In the genomic region with DNA sequence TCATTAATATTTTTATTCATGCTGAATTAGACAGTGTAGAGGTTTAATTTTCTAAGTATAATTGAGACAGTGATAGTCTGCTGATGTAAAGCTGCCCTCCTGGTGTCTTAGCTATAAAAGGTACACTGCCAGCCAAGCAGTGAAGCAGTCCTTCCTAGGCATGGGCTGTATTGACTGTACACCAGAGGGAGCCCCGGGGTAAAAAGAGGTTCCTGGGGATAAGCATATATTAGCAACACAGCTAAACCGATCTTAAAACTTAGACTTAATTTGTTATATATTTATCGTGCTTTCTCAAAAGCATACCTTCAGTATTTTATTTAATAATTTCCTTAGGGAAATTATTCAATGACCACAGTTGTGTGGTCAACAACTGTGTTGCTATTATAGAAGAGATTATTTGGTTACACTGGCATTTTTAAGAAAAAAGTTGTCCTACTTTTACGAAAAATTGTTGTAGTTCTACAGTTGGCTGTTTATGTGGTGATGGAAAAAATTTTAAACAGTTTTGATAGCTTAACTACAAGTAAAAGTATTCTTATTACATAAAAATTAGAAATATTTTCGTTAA, we compare ENCODE assay signal across 8 cellular contexts.
A peak's percentile ranks its signal among the peaks of the same experiment; 100 is the strongest.
DNase-seq lines count a peak whose midpoint lies in the region; ATAC-seq, FAIRE-seq and TF ChIP-seq lines count a peak whose summit lies in the region.

No MANE protein-coding gene starts in this region.

- TF ChIP-seq CTCF in OCI-LY1 (IDR thresholded peaks at IDR 0.05; ENCODE audit: low read length): peak; percentile 43; the same call in 1 of the 2 replicates
- TF ChIP-seq CTCF in K562 (IDR thresholded peaks at IDR 0.05 in 2 of 3, conservative IDR thresholded peaks at IDR 0.05 in 1 of 3; ENCODE audit: insufficient read depth in 2 of 3, low read depth in 1 of 3, low read length in 3 of 3): peak; percentile 58 to 79 (median 61)

- H3F3A ChIP-seq in OCI-LY1 (ENCODE audit: insufficient read depth, low read length): no peaks in the 10 kb centered on the region

- CTCF ChIA-PET in K562 (lab: Yijun Ruan, JAX; ENCODE audit: low intra/inter-chr PET ratio): interaction anchor here (1.1 to 1.7 kb wide), 3 partner anchors 67 to 444 kb away, joined by 4 to 7 read pairs (median 4); no protein-coding TSS in a partner anchor

- no peak overlapping the region for H2AFZ ChIP-seq in OCI-LY1 (ENCODE audit: low read length)
- H2AFZ ChIP-seq in K562 (ENCODE audit: low read depth, low read length): no peak overlapping the region

- H3K27ac ChIP-seq in OCI-LY1 (ENCODE audit: low read depth, low read length, poor library complexity, severe bottlenecking) (no peak overlapping the region), K562 (ENCODE audit: extremely low read depth, low read depth, low read length) (no peak overlapping the region)

- H4K20me1 ChIP-seq in OCI-LY1 (ENCODE audit: insufficient read depth, low read length) (no peaks in the 10 kb centered on the region), K562 (replicated peaks; ENCODE audit: control insufficient read depth, insufficient read depth, low read length) (no peaks in the 10 kb centered on the region)

- no peaks in the 10 kb centered on the region for H3K9me2 ChIP-seq in OCI-LY1 (ENCODE audit: low read depth, low read length)

- H3K4me2 ChIP-seq in OCI-LY1 (ENCODE audit: low read length) (no peak overlapping the region), K562 (ENCODE audit: insufficient read depth, low read length) (no peak overlapping the region)

- peak; percentile 80 to 88 for TF ChIP-seq RAD21 in K562 (CRISPR knock-in tag; conservative IDR thresholded peaks at IDR 0.05 in 1 of 2, IDR thresholded peaks at IDR 0.05 in 1 of 2)

- H3K9ac ChIP-seq in OCI-LY1 (ENCODE audit: low read length): no peak overlapping the region
- H3K9ac ChIP-seq in K562 (ENCODE audit: insufficient read depth in 1 of 2, low read depth in 2 of 2, low read length in 2 of 2): no peak overlapping the region

- no peaks in the 10 kb centered on the region for H3K9me1 ChIP-seq in K562 (ENCODE audit: control insufficient read depth, insufficient read depth, low read length)

- no peaks in the 10 kb centered on the region for H3K79me2 ChIP-seq in OCI-LY1 (ENCODE audit: insufficient read depth, low read length)
- H3K79me2 ChIP-seq in K562 (ENCODE audit: control insufficient read depth, insufficient read depth, low read length): no peaks in the 10 kb centered on the region

- H3K27me3 ChIP-seq in OCI-LY1 (ENCODE audit: insufficient read depth, low read length) (no peaks in the 10 kb centered on the region), K562 (ENCODE audit: control insufficient read depth in 2 of 2, insufficient read depth in 2 of 2, low read length in 2 of 2) (no peaks in the 10 kb centered on the region)

- POLR2A ChIA-PET in K562 (lab: Yijun Ruan, JAX): no interaction called here

- ATAC-seq in K562 (peak; percentile 99), GM21576 (IDR thresholded peaks at IDR 0.05; ENCODE audit: unreplicated experiment) (no peak)

- H3K9me3 ChIP-seq in OCI-LY1 (ENCODE audit: low read length) (no peaks in the 10 kb centered on the region), K562 (replicated peaks; ENCODE audit: control insufficient read depth, insufficient read depth, low read depth, low read length) (no peaks in the 10 kb centered on the region)

- intact Hi-C loops in K562 (cut with micrococcal nuclease): loop anchor here (1.0 to 2.0 kb wide), 2 partner anchors 68 to 443 kb away; a partner anchor contains a TSS

- no TSS peak for BruUV-seq in K562 (replicated peaks; lab: Mats Ljungman, UMichigan)

- H3K4me3 ChIP-seq in OCI-LY1 (ENCODE audit: low read depth, low read length, poor library complexity, severe bottlenecking) (no peak overlapping the region), K562 (no peak overlapping the region)

- TF ChIP-seq EP300 in K562 (IDR thresholded peaks at IDR 0.05; ENCODE audit: low read length): no peak

- no peaks in the 10 kb centered on the region for H3K4me1 ChIP-seq in OCI-LY1 (ENCODE audit: insufficient read depth, low read length, severe bottlenecking)
- H3K4me1 ChIP-seq in K562 (replicated peaks in 1 of 2; ENCODE audit: control insufficient read depth in 2 of 2, insufficient read depth in 2 of 2, low read length in 2 of 2): no peaks in the 10 kb centered on the region

- TF ChIP-seq POLR2A in K562 (conservative IDR thresholded peaks at IDR 0.05): no peak

- in situ Hi-C loops in K562 (cut with MboI): no loop called here

- peak; percentile 24 for DNase-seq in NCI-H748 (lab: John Stamatoyannopoulos, UW; ENCODE audit: unreplicated experiment)
- DNase-seq in NCI-H748 treated with DMSO at 0.1 percent for 48 hours (lab: John Stamatoyannopoulos, UW): no peak
- peak; percentile 46 for DNase-seq in HCEC 1CT
- peak; percentile 28 to 65 (median 48) for DNase-seq in K562 (ENCODE audit: extremely low read depth in 1 of 4, low spot score in 3 of 4)
- peak; percentile 52 to 53 for DNase-seq in lung microvascular endothelial cell (ENCODE audit: low read depth in 2 of 2)
- DNase-seq in medulla oblongata (ENCODE audit: extremely low spot score): no peak

- no peaks in the 10 kb centered on the region for H3K36me3 ChIP-seq in OCI-LY1 (ENCODE audit: insufficient read depth, low read length)
- peaks cover 28% of the 10 kb centered on the region for H3K36me3 ChIP-seq in K562 (ENCODE audit: control insufficient read depth, insufficient read depth, low read length)

- FAIRE-seq in K562 (lab: Jason Lieb, UNC): peak; percentile 57

- 72% methylated on average over 5 of the region's 5 CpGs for WGBS in K562 (ENCODE audit: insufficient coverage, low coverage, missing lambda C conversion rate)

TF ChIP-seq in K562, 482 proteins besides CTCF, POLR2A, EP300 and RAD21:
- TF ChIP-seq, protein P1, sequence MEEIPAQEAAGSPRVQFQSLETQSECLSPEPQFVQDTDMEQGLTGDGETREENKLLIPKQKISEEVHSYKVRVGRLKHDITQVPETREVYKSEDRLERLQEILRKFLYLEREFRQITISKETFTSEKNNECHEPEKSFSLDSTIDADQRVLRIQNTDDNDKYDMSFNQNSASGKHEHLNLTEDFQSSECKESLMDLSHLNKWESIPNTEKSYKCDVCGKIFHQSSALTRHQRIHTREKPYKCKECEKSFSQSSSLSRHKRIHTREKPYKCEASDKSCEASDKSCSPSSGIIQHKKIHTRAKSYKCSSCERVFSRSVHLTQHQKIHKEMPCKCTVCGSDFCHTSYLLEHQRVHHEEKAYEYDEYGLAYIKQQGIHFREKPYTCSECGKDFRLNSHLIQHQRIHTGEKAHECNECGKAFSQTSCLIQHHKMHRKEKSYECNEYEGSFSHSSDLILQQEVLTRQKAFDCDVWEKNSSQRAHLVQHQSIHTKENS (CRISPR knock-in tag; IDR thresholded peaks at IDR 0.05): no peak
- TF ChIP-seq OTX1 (CRISPR knock-in tag; IDR thresholded peaks at IDR 0.05): no peak
- TF ChIP-seq CC2D1A (IDR thresholded peaks at IDR 0.05): 0 out of 2 replicates have a peak, but pooled peaks have one; percentile 44
- TF ChIP-seq GABPA (tag; conservative IDR thresholded peaks at IDR 0.05; ENCODE audit: low read depth): no peak
- TF ChIP-seq ZNF224 (CRISPR knock-in tag; IDR thresholded peaks at IDR 0.05): no peak
- no peak for TF ChIP-seq ZNF707 (CRISPR knock-in tag; conservative IDR thresholded peaks at IDR 0.05)
- peak; percentile 38 for TF ChIP-seq RBM25 (IDR thresholded peaks at IDR 0.05; ENCODE audit: low read depth, low read length, severe bottlenecking)
- TF ChIP-seq, protein P2, sequence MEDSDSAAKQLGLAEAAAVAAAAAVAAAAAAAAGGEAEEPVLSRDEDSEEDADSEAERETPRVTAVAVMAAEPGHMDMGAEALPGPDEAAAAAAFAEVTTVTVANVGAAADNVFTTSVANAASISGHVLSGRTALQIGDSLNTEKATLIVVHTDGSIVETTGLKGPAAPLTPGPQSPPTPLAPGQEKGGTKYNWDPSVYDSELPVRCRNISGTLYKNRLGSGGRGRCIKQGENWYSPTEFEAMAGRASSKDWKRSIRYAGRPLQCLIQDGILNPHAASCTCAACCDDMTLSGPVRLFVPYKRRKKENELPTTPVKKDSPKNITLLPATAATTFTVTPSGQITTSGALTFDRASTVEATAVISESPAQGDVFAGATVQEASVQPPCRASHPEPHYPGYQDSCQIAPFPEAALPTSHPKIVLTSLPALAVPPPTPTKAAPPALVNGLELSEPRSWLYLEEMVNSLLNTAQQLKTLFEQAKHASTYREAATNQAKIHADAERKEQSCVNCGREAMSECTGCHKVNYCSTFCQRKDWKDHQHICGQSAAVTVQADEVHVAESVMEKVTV (CRISPR knock-in tag; IDR thresholded peaks at IDR 0.05): peak; percentile 63
- TF ChIP-seq SUPT5H (IDR thresholded peaks at IDR 0.05): no peak
- TF ChIP-seq SMC3 (conservative IDR thresholded peaks at IDR 0.05; ENCODE audit: insufficient read depth, low read depth, low read length): peak; percentile 76
- TF ChIP-seq, protein P3, sequence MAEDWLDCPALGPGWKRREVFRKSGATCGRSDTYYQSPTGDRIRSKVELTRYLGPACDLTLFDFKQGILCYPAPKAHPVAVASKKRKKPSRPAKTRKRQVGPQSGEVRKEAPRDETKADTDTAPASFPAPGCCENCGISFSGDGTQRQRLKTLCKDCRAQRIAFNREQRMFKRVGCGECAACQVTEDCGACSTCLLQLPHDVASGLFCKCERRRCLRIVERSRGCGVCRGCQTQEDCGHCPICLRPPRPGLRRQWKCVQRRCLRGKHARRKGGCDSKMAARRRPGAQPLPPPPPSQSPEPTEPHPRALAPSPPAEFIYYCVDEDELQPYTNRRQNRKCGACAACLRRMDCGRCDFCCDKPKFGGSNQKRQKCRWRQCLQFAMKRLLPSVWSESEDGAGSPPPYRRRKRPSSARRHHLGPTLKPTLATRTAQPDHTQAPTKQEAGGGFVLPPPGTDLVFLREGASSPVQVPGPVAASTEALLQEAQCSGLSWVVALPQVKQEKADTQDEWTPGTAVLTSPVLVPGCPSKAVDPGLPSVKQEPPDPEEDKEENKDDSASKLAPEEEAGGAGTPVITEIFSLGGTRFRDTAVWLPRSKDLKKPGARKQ (CRISPR knock-in tag; IDR thresholded peaks at IDR 0.05): peak; percentile 95

Comparison
In these comparisons a context has a peak if more than half of its experiments do, and no peak if none do; other contexts are left out.
1. DNase-seq: peak in NCI-H748 (single experiment), HCEC 1CT (single experiment), K562 (4 of 4) and lung microvascular endothelial cell (2 of 2); none in NCI-H748 treated with DMSO at 0.1 percent for 48 hours (single experiment) and medulla oblongata (single experiment).